Comparison of ENCODE assay signal across 18 cellular contexts in the genomic region with DNA sequence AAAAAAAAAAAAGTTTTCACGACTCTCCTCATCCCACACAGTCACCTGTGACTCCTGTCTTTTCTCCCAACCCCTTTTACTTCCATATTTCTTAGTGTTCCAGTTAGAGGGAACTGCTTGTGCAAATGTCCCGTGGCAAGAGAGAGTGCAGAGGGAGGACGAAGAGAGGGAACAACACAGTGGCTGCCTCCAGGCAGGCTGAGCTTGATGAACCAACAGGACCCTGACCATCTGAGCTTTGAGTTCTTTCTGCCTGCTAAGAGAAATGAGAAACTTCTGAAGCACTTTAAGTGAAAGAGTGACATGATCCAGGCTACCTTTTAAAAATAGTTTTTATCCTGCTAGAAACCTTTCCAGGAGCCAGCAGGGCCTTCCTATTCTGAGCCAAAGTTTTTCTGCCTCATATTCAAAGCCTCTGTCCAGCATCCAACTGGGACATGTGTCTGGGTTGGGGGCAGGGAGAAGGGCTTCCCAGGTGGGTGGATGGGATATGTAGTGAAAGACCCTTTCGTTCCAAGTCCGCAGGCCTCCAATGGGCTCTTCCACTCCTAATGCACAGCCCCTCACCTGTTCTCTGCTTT.
DNase-seq lines count a peak whose midpoint lies in the region; ATAC-seq and TF ChIP-seq lines count a peak whose summit lies in the region.
"Had no signal": no experiment of that assay in that cellular context is flagged by ENCODE, and none has a peak within 500 bp of the region (broad histone marks: within the 10 kb centered on the region; RNA-seq: fewer than 3 reads in every experiment).

No MANE protein-coding gene starts in this region.

- POLR2A ChIA-PET in RWPE1 (lab: Yijun Ruan, JAX; ENCODE audit: low non-redundant PET), result no interaction called here

- H3K4me3 Mint-ChIP-seq in stimulated activated naive B cell treated with anti-CD40 and anti-IgM and Interleukin-4, amounts not matched to agents 10 μg/mL and 1 μg/mL and 100 μg/mL, for 72 hours, result peak overlapping the region in 1 of 2 donors; percentile 15
- no peak overlapping the region for H3K4me3 Mint-ChIP-seq in natural killer cell
- H3K4me3 Mint-ChIP-seq: CD4-positive, alpha-beta T cell had no signal

- H3K4me1 ChIP-seq in foreskin keratinocyte, result peaks cover 45% of the 10 kb centered on the region

- ATAC-seq in foreskin keratinocyte, result no peak
- no peak for ATAC-seq in stimulated activated naive B cell treated with anti-CD40 and anti-IgM and Interleukin-4, amounts not matched to agents 10 μg/mL and 1 μg/mL and 100 μg/mL, for 72 hours (replicated peaks)
- no peak for ATAC-seq in natural killer cell
- no peak for ATAC-seq in GM18858 (IDR thresholded peaks at IDR 0.05; ENCODE audit: unreplicated experiment)
- ATAC-seq in GM19463 (IDR thresholded peaks at IDR 0.05; ENCODE audit: unreplicated experiment), result no peak

- H3K27me3 Mint-ChIP-seq in stimulated activated naive B cell treated with anti-CD40 and anti-IgM and Interleukin-4, amounts not matched to agents 10 μg/mL and 1 μg/mL and 100 μg/mL, for 72 hours, result peaks cover 4 to 6% of the 10 kb centered on the region in 2 donors
- H3K27me3 Mint-ChIP-seq in natural killer cell (ENCODE audit: low read depth in 2 of 2), result peaks cover 0 to 6% of the 10 kb centered on the region in 2 donors
- H3K27me3 Mint-ChIP-seq: B cell had no signal

- intact Hi-C loops in natural killer cell (cut with micrococcal nuclease), result no loop called here

- CTCF ChIA-PET in RWPE1 (lab: Yijun Ruan, JAX), result no interaction called here

- no peaks in the 10 kb centered on the region for H3K9me3 Mint-ChIP-seq in stimulated activated naive B cell treated with anti-CD40 and anti-IgM and Interleukin-4, amounts not matched to agents 10 μg/mL and 1 μg/mL and 100 μg/mL, for 72 hours
- no peaks in the 10 kb centered on the region for H3K9me3 Mint-ChIP-seq in natural killer cell
- H3K9me3 Mint-ChIP-seq: CD4-positive, alpha-beta T cell had no signal

- TF ChIP-seq CTCF in RWPE1 (conservative IDR thresholded peaks at IDR 0.05; ENCODE audit: low read depth) (no peak), foreskin keratinocyte (conservative IDR thresholded peaks at IDR 0.05) (no peak), natural killer cell (IDR thresholded peaks at IDR 0.05) (no peak)

- DNase-seq in HT-29 (ENCODE audit: low spot score) (peak; percentile 0), RWPE1 (ENCODE audit: low spot score) (no peak), foreskin keratinocyte (no peak), natural killer cell (no peak)
- DNase-seq in stimulated activated naive B cell treated with anti-CD40 and anti-IgM and Interleukin-4, amounts not matched to agents 10 μg/mL and 1 μg/mL and 100 μg/mL, for 72 hours, result no peak
- DNase-seq: CD4-positive, alpha-beta T cell; DMS53; GM23248; KG1; NCI-H1436 treated with DMSO at 0.1 percent for 48 hours; NCI-H2029 treated with DMSO at 0.1 percent for 48 hours; NCI-H2171 treated with DMSO at 0.1 percent for 48 hours; NCI-H774; SHP77; SK-N-SH had no signal

- no peaks in the 10 kb centered on the region for H3K27me3 ChIP-seq in foreskin keratinocyte

- H3K36me3 Mint-ChIP-seq in stimulated activated naive B cell treated with anti-CD40 and anti-IgM and Interleukin-4, amounts not matched to agents 10 μg/mL and 1 μg/mL and 100 μg/mL, for 72 hours, result no peaks in the 10 kb centered on the region
- H3K36me3 Mint-ChIP-seq in natural killer cell, result no peaks in the 10 kb centered on the region

- peaks cover 40 to 52% of the 10 kb centered on the region in 2 donors for H3K4me1 Mint-ChIP-seq in stimulated activated naive B cell treated with anti-CD40 and anti-IgM and Interleukin-4, amounts not matched to agents 10 μg/mL and 1 μg/mL and 100 μg/mL, for 72 hours
- H3K4me1 Mint-ChIP-seq in natural killer cell, result no peaks in the 10 kb centered on the region

- H3K27ac ChIP-seq in RWPE1 (peak overlapping the region; percentile 100), foreskin keratinocyte (peak overlapping the region; percentile 100)
- H3K27ac ChIP-seq: GM23248 had no signal

- H3K27ac Mint-ChIP-seq in stimulated activated naive B cell treated with anti-CD40 and anti-IgM and Interleukin-4, amounts not matched to agents 10 μg/mL and 1 μg/mL and 100 μg/mL, for 72 hours, result peak overlapping the region; percentile 52
- no peak overlapping the region for H3K27ac Mint-ChIP-seq in natural killer cell
- H3K27ac Mint-ChIP-seq: CD4-positive, alpha-beta T cell had no signal
